Comparison of ENCODE assay signal across 11 cellular contexts in genomic region chr2:15732341-15733077, GRCh38.
DNase-seq lines count a peak whose midpoint lies in the region; ATAC-seq and TF ChIP-seq lines count a peak whose summit lies in the region.
"Had no signal": no experiment of that assay in that cellular context is flagged by ENCODE, and none has a peak within 500 bp of the region (broad histone marks: within the 10 kb centered on the region; RNA-seq: fewer than 3 reads in every experiment).

No MANE protein-coding gene starts in this region.

- peaks cover 0 to 7% (median 0%) of the 10 kb centered on the region in 11 experiments; a peak in 1 of 22 replicates for H3K27me3 ChIP-seq in BLaER1 treated with 17β-estradiol and CSF1 and Interleukin-3, amounts not matched to agents 10 nM and 100 nM
- H3K27me3 ChIP-seq in naive thymus-derived CD4-positive, alpha-beta T cell (ENCODE audit: control insufficient read depth in 2 of 2, insufficient read depth in 2 of 2, low read length in 2 of 2), result no peaks in the 10 kb centered on the region
- H3K27me3 ChIP-seq: neural progenitor cell had no signal

- H3K9me3 Mint-ChIP-seq in naive thymus-derived CD4-positive, alpha-beta T cell, result peaks cover 0 to 1% (median 0%) of the 10 kb centered on the region in 11 donors
- H3K9me3 Mint-ChIP-seq: neural progenitor cell had no signal

- TF ChIP-seq CTCF in omental fat pad (IDR thresholded peaks at IDR 0.05), result no peak

- DNase-seq in NCI-H82 (lab: John Stamatoyannopoulos, UW) (peak; percentile 55), omental fat pad (ENCODE audit: low spot score) (no peak), HK-2 (ENCODE audit: unreplicated experiment) (no peak), dedifferentiated amniotic fluid mesenchymal stem cell (ENCODE audit: extremely low spot score) (no peak)
- no peak for DNase-seq in naive thymus-derived CD4-positive, alpha-beta T cell
- DNase-seq: foreskin melanocyte, H7 had no signal

- H3K9me3 ChIP-seq in BLaER1 treated with 17β-estradiol and CSF1 and Interleukin-3, amounts not matched to agents 10 nM and 100 nM (replicated peaks in 1 of 11), result peaks cover 0 to 5% (median 0%) of the 10 kb centered on the region in 11 experiments; a peak in 4 of 22 replicates
- no peaks in the 10 kb centered on the region for H3K9me3 ChIP-seq in naive thymus-derived CD4-positive, alpha-beta T cell (ENCODE audit: control insufficient read depth in 2 of 3, low read length in 3 of 3)

- H3K4me1 Mint-ChIP-seq in naive thymus-derived CD4-positive, alpha-beta T cell, result no peaks in the 10 kb centered on the region

- peak overlapping the region in 3 of 11 experiments; percentile 2 to 48 (median 40); a peak in 5 of 22 replicates for H3K27ac ChIP-seq in BLaER1 treated with 17β-estradiol and CSF1 and Interleukin-3, amounts not matched to agents 10 nM and 100 nM
- H3K27ac ChIP-seq in naive thymus-derived CD4-positive, alpha-beta T cell (ENCODE audit: low read depth, low read length), result no peak overlapping the region
- H3K27ac ChIP-seq: neural progenitor cell had no signal

- H3K4me1 ChIP-seq in BLaER1 treated with 17β-estradiol and CSF1 and Interleukin-3, amounts not matched to agents 10 nM and 100 nM, result peaks cover 32 to 76% (median 68%) of the 10 kb centered on the region in 10 experiments
- H3K4me1 ChIP-seq in naive thymus-derived CD4-positive, alpha-beta T cell (ENCODE audit: control insufficient read depth in 2 of 2, insufficient read depth in 2 of 2, low read length in 2 of 2), result no peaks in the 10 kb centered on the region

- H3K4me2 ChIP-seq in BLaER1 treated with 17β-estradiol and CSF1 and Interleukin-3, amounts not matched to agents 10 nM and 100 nM, result peak overlapping the region; percentile 60 to 87 (median 75)
- H3K4me2 ChIP-seq: neural progenitor cell had no signal

- no peak overlapping the region for H3K4me3 ChIP-seq in BLaER1 treated with 17β-estradiol and CSF1 and Interleukin-3, amounts not matched to agents 10 nM and 100 nM
- H3K4me3 ChIP-seq in naive thymus-derived CD4-positive, alpha-beta T cell (ENCODE audit: low read length), result no peak overlapping the region
- H3K4me3 ChIP-seq: neural progenitor cell had no signal

- H3K4me3 Mint-ChIP-seq in naive thymus-derived CD4-positive, alpha-beta T cell, result no peak overlapping the region
- H3K4me3 Mint-ChIP-seq: neural progenitor cell had no signal

- H3K9ac ChIP-seq in BLaER1 treated with 17β-estradiol and CSF1 and Interleukin-3, amounts not matched to agents 10 nM and 100 nM, result no peak overlapping the region
- H3K9ac ChIP-seq: neural progenitor cell had no signal

- intact Hi-C loops in naive thymus-derived CD4-positive, alpha-beta T cell (cut with micrococcal nuclease), result no loop called here

- ATAC-seq in GM19328 (IDR thresholded peaks at IDR 0.05; ENCODE audit: unreplicated experiment), result peak; percentile 94
- peak; percentile 95 for ATAC-seq in HG02943 (IDR thresholded peaks at IDR 0.05; ENCODE audit: low read depth, unreplicated experiment)
- ATAC-seq in omental fat pad (ENCODE audit: low FRiP score), result no peak
- no peak for ATAC-seq in naive thymus-derived CD4-positive, alpha-beta T cell

- CTCF ChIA-PET in naive thymus-derived CD4-positive, alpha-beta T cell (lab: Charles Lee), result no interaction called here

- H4K20me1 ChIP-seq in BLaER1 treated with 17β-estradiol and CSF1 and Interleukin-3, amounts not matched to agents 10 nM and 100 nM, result peaks cover 0 to 13% (median 0%) of the 10 kb centered on the region in 11 experiments; a peak in 4 of 22 replicates

- POLR2A ChIA-PET in naive thymus-derived CD4-positive, alpha-beta T cell (lab: Charles Lee), result no interaction called here

- H3K36me3 Mint-ChIP-seq in naive thymus-derived CD4-positive, alpha-beta T cell, result no peaks in the 10 kb centered on the region
- H3K36me3 Mint-ChIP-seq: neural progenitor cell had no signal

- H3K36me3 ChIP-seq in BLaER1 treated with 17β-estradiol and CSF1 and Interleukin-3, amounts not matched to agents 10 nM and 100 nM, result no peaks in the 10 kb centered on the region
- H3K36me3 ChIP-seq in naive thymus-derived CD4-positive, alpha-beta T cell (ENCODE audit: control insufficient read depth in 2 of 3, insufficient read depth in 3 of 3, low read length in 3 of 3), result no peaks in the 10 kb centered on the region
- H3K36me3 ChIP-seq: neural progenitor cell had no signal

- H3K27ac Mint-ChIP-seq in naive thymus-derived CD4-positive, alpha-beta T cell, result no peak overlapping the region
- H3K27ac Mint-ChIP-seq: neural progenitor cell had no signal

- H3K27me3 Mint-ChIP-seq in naive thymus-derived CD4-positive, alpha-beta T cell, result peaks cover 0 to 36% (median 2%) of the 10 kb centered on the region in 5 donors

Comparison
In these comparisons a context has a peak if more than half of its experiments do, and no peak if none do; other contexts are left out.
1. ATAC-seq: peak in GM19328 (single experiment) and HG02943 (single experiment); none in omental fat pad (single experiment) and naive thymus-derived CD4-positive, alpha-beta T cell (single experiment).